1 cellular context compared by ENCODE assay signal in the genomic region with DNA sequence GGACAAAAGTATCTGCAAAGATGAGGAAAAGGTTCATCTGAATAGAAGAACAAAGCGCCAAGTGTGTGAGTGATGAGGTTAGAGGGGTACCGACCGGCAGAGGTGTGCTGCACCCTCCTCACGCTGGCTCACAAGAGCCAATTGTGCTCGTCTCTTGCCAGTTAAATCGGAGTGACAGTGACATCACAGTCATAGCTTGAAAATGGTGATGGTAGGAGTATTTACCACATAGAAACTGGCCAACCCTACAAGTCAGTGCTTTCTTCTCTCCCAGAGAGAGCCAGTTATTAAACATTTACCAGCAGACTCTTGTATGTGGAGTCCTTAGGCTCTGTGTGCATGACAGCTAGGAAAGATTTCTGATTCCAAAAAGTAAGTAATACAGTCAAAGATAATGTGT.
TF ChIP-seq lines count a peak whose summit lies in the region.

No MANE protein-coding gene starts in this region.

TF ChIP-seq in GM12878, 131 proteins besides CTCF, POLR2A, EP300 and RAD21:
- TF ChIP-seq, protein P1, sequence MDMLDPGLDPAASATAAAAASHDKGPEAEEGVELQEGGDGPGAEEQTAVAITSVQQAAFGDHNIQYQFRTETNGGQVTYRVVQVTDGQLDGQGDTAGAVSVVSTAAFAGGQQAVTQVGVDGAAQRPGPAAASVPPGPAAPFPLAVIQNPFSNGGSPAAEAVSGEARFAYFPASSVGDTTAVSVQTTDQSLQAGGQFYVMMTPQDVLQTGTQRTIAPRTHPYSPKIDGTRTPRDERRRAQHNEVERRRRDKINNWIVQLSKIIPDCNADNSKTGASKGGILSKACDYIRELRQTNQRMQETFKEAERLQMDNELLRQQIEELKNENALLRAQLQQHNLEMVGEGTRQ (IDR thresholded peaks at IDR 0.05; ENCODE audit: borderline replicate concordance, low read depth, low read length), result no peak
- TF ChIP-seq ATF7 (IDR thresholded peaks at IDR 0.05; ENCODE audit: low read depth) (peak; percentile 50; the same call in 1 of the 2 replicates), BCL3 (IDR thresholded peaks at IDR 0.05; ENCODE audit: borderline replicate concordance, insufficient read depth, low read depth, low read length, poor library complexity, severe bottlenecking) (no peak), PKNOX1 (IDR thresholded peaks at IDR 0.05) (peak; percentile 53)
